In genomic region chr4:156280726-156281125, GRCh38 we compare ENCODE assay signal across 1 cellular context.
TF ChIP-seq lines count a peak whose summit lies in the region.

No MANE protein-coding gene starts in this region.

TF ChIP-seq in GM23338, 12 proteins besides CTCF, POLR2A, EP300 and RAD21 (continued from another document):
- TF ChIP-seq ZNF462 (CRISPR knock-in tag; IDR thresholded peaks at IDR 0.05) (no peak), NANOG (IDR thresholded peaks at IDR 0.05; ENCODE audit: borderline replicate concordance) (no peak), CREB1 (CRISPR knock-in tag; IDR thresholded peaks at IDR 0.05; ENCODE audit: low read depth) (no peak)
